36 cellular contexts compared by ENCODE assay signal in the genomic region with DNA sequence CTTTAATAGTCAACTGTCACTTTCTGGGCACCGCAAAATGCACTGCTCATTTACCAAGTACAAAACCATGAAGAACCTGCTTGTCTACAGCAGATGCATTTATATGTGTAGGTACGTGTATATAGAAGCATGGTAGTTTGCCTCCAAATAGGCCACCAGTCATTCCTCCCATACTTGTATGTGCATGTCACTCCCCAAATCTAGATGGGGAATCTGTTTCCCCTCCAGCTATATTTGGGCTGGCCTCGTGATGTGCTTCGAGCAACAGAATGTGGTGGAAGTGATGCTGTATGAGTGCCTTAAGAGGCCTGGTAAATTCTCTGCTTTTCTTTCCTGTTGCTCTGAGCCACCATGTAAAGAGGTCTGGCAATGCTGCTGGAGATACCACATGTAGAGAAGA. TPM values are rescaled to one million over a fixed set of nuclear protein-coding genes. Genes with fewer than 3 reads are reported as not detected.
"Had no signal": no experiment of that assay in that cellular context is flagged by ENCODE, and none has a peak within 500 bp of the region (broad histone marks: within the 10 kb centered on the region; RNA-seq: fewer than 3 reads in every experiment).

No MANE protein-coding gene starts in this region.

- H3K4me3 ChIP-seq: ascending aorta, breast epithelium, cardiac muscle cell, colonic mucosa, esophagus squamous epithelium, gastroesophageal sphincter had no signal

- ATAC-seq: activated naive CD4-positive, alpha-beta T cell treated with anti-CD3 and anti-CD28 coated beads, Interleukin-2, amount 50 U/mL, for 72 hours; activated T-cell treated with anti-CD3 and anti-CD28 coated beads, Interleukin-2, amount 50 U/mL, for 72 hours; gastroesophageal sphincter; T-helper 17 cell; WTC11 had no signal

- FAIRE-seq: endometrium, endothelial cell of umbilical vein had no signal

- DNase-seq: activated CD4-positive, alpha-beta memory T cell treated with anti-CD3 and anti-CD28 coated beads, Interleukin-2, amount 10 ng/mL, durations not matched to agents 7 days and 5 days; activated CD4-positive, alpha-beta T cell treated with anti-CD3 and anti-CD28 coated beads for 1 hour; activated CD4-positive, alpha-beta T cell treated with anti-CD3 and anti-CD28 coated beads for 4 hours; activated CD4-positive, alpha-beta T cell treated with anti-CD3 and anti-CD28 coated beads, Interleukin-2, amount 10 ng/mL, durations not matched to agents 7 days and 5 days; activated CD4-positive, alpha-beta T cell treated with anti-CD3 and anti-CD28 coated beads, Interleukin-2, amount 50 U/mL, for 4 hours; activated CD8-positive, alpha-beta memory T cell treated with anti-CD3 and anti-CD28 coated beads, Interleukin-2, amount 50 U/mL, for 48 hours; activated gamma-delta T cell; activated naive CD4-positive, alpha-beta T cell; activated naive CD4-positive, alpha-beta T cell treated with anti-CD3 and anti-CD28 coated beads, Interleukin-2, amount 10 ng/mL, durations not matched to agents 7 days and 5 days; activated naive CD8-positive, alpha-beta T cell treated with anti-CD3 and anti-CD28 coated beads, Interleukin-2, amount 10 ng/mL, durations not matched to agents 7 days and 5 days; activated T-cell treated with anti-CD3 and anti-CD28 coated beads for 4 hours; activated T-cell treated with anti-CD3 and anti-CD28 coated beads, Interleukin-2, amount 50 U/mL, for 24 hours; activated T-cell treated with anti-CD3 and anti-CD28 coated beads, Interleukin-2, amount 50 U/mL, for 72 hours; central memory CD4-positive, alpha-beta T cell; cerebellar nuclear complex; colonic mucosa; effector CD8-positive, alpha-beta T cell; esophagus squamous epithelium; foreskin melanocyte; T-helper 1 cell; T-helper 17 cell had no signal

- H3K27me3 Mint-ChIP-seq: activated CD4-positive, alpha-beta T cell treated with anti-CD3 and anti-CD28 coated beads, Interleukin-2, amount 10 ng/mL, durations not matched to agents 7 days and 5 days had no signal

- H3K4me1 ChIP-seq: ascending aorta, breast epithelium, colonic mucosa, esophagus squamous epithelium, gastroesophageal sphincter had no signal

- H3K27ac Mint-ChIP-seq: activated CD4-positive, alpha-beta memory T cell treated with anti-CD3 and anti-CD28 coated beads, Interleukin-2, amount 10 ng/mL, durations not matched to agents 7 days and 5 days; activated CD4-positive, alpha-beta T cell treated with anti-CD3 and anti-CD28 coated beads, Interleukin-2, amount 10 ng/mL, durations not matched to agents 7 days and 5 days; activated naive CD4-positive, alpha-beta T cell treated with anti-CD3 and anti-CD28 coated beads, Interleukin-2, amount 10 ng/mL, durations not matched to agents 7 days and 5 days; activated naive CD4-positive, alpha-beta T cell treated with anti-CD3 and anti-CD28 coated beads, Interleukin-2, amount 50 U/mL, for 72 hours; activated naive CD8-positive, alpha-beta T cell treated with anti-CD3 and anti-CD28 coated beads, Interleukin-2, amount 10 ng/mL, durations not matched to agents 7 days and 5 days; activated T-cell treated with anti-CD3 and anti-CD28 coated beads, Interleukin-2, amount 50 U/mL, for 24 hours; activated T-cell treated with anti-CD3 and anti-CD28 coated beads, Interleukin-2, amount 50 U/mL, for 72 hours; brain; T-helper 17 cell; T-helper 2 cell treated with Interferon-gamma antibody and Interleukin-4, amounts not matched to agents 5 μg/mL and 100 μg/mL, for 36 hours; WTC11 had no signal

- H3K27me3 ChIP-seq: ascending aorta, breast epithelium, cardiac muscle cell, colonic mucosa, esophagus squamous epithelium had no signal

- H3K4me1 Mint-ChIP-seq: activated CD4-positive, alpha-beta memory T cell treated with anti-CD3 and anti-CD28 coated beads, Interleukin-2, amount 10 ng/mL, durations not matched to agents 7 days and 5 days; activated CD4-positive, alpha-beta T cell treated with anti-CD3 and anti-CD28 coated beads, Interleukin-2, amount 10 ng/mL, durations not matched to agents 7 days and 5 days; activated naive CD4-positive, alpha-beta T cell treated with anti-CD3 and anti-CD28 coated beads, Interleukin-2, amount 10 ng/mL, durations not matched to agents 7 days and 5 days; activated naive CD8-positive, alpha-beta T cell treated with anti-CD3 and anti-CD28 coated beads, Interleukin-2, amount 10 ng/mL, durations not matched to agents 7 days and 5 days; brain; WTC11 had no signal

- H3K36me3 ChIP-seq: ascending aorta, breast epithelium, cardiac muscle cell, colonic mucosa, esophagus squamous epithelium, gastroesophageal sphincter had no signal

- H3K4me3 Mint-ChIP-seq: activated CD4-positive, alpha-beta memory T cell treated with anti-CD3 and anti-CD28 coated beads, Interleukin-2, amount 10 ng/mL, durations not matched to agents 7 days and 5 days; activated CD4-positive, alpha-beta T cell treated with anti-CD3 and anti-CD28 coated beads, Interleukin-2, amount 10 ng/mL, durations not matched to agents 7 days and 5 days; activated naive CD4-positive, alpha-beta T cell treated with anti-CD3 and anti-CD28 coated beads, Interleukin-2, amount 10 ng/mL, durations not matched to agents 7 days and 5 days; activated naive CD8-positive, alpha-beta T cell treated with anti-CD3 and anti-CD28 coated beads, Interleukin-2, amount 10 ng/mL, durations not matched to agents 7 days and 5 days; activated T-cell treated with anti-CD3 and anti-CD28 coated beads, Interleukin-2, amount 50 U/mL, for 24 hours; activated T-cell treated with anti-CD3 and anti-CD28 coated beads, Interleukin-2, amount 50 U/mL, for 72 hours; brain; T-helper 17 cell; T-helper 2 cell treated with Interferon-gamma antibody and Interleukin-4, amounts not matched to agents 5 μg/mL and 100 μg/mL, for 36 hours; WTC11 had no signal

- H3K9me3 Mint-ChIP-seq: activated CD4-positive, alpha-beta memory T cell treated with anti-CD3 and anti-CD28 coated beads, Interleukin-2, amount 10 ng/mL, durations not matched to agents 7 days and 5 days; activated CD4-positive, alpha-beta T cell treated with anti-CD3 and anti-CD28 coated beads, Interleukin-2, amount 10 ng/mL, durations not matched to agents 7 days and 5 days; activated naive CD4-positive, alpha-beta T cell treated with anti-CD3 and anti-CD28 coated beads, Interleukin-2, amount 10 ng/mL, durations not matched to agents 7 days and 5 days; activated naive CD4-positive, alpha-beta T cell treated with anti-CD3 and anti-CD28 coated beads, Interleukin-2, amount 50 U/mL, for 72 hours; activated naive CD8-positive, alpha-beta T cell treated with anti-CD3 and anti-CD28 coated beads, Interleukin-2, amount 10 ng/mL, durations not matched to agents 7 days and 5 days; activated T-cell treated with anti-CD3 and anti-CD28 coated beads, Interleukin-2, amount 50 U/mL, for 24 hours; activated T-cell treated with anti-CD3 and anti-CD28 coated beads, Interleukin-2, amount 50 U/mL, for 72 hours; T-helper 2 cell treated with Interferon-gamma antibody and Interleukin-4, amounts not matched to agents 5 μg/mL and 100 μg/mL, for 36 hours had no signal

- H3K27ac ChIP-seq: ascending aorta, breast epithelium, cardiac muscle cell, colonic mucosa, epithelial cell of prostate, esophagus squamous epithelium, gastroesophageal sphincter, VCaP had no signal

- H3K36me3 Mint-ChIP-seq: activated naive CD4-positive, alpha-beta T cell treated with anti-CD3 and anti-CD28 coated beads, Interleukin-2, amount 10 ng/mL, durations not matched to agents 7 days and 5 days; activated naive CD4-positive, alpha-beta T cell treated with anti-CD3 and anti-CD28 coated beads, Interleukin-2, amount 50 U/mL, for 72 hours; activated naive CD8-positive, alpha-beta T cell treated with anti-CD3 and anti-CD28 coated beads, Interleukin-2, amount 10 ng/mL, durations not matched to agents 7 days and 5 days; brain; WTC11 had no signal

- H3K9me3 ChIP-seq: ascending aorta, breast epithelium, colonic mucosa, esophagus squamous epithelium, gastroesophageal sphincter had no signal

RNA-seq across cellular contexts. Expression of a gene that starts 51.4 kb away (rescaled TPM):
- total RNA-seq: activated CD4-positive, alpha-beta memory T cell treated with anti-CD3 and anti-CD28 coated beads, Interleukin-2, amount 10 ng/mL, durations not matched to agents 7 days and 5 days; activated CD4-positive, alpha-beta T cell treated with anti-CD3 and anti-CD28 coated beads, Interleukin-2, amount 10 ng/mL, durations not matched to agents 7 days and 5 days; activated naive CD4-positive, alpha-beta T cell treated with anti-CD3 and anti-CD28 coated beads, Interleukin-2, amount 50 U/mL, for 72 hours; activated T-cell treated with anti-CD3 and anti-CD28 coated beads, Interleukin-2, amount 50 U/mL, for 72 hours; ascending aorta; endothelial cell of umbilical vein; fibroblast of lung; fibroblast of villous mesenchyme; glomerular endothelial cell; T-helper 17 cell had no signal
- polyA plus RNA-seq: endothelial cell of umbilical vein, fibroblast of lung had no signal
